ENCODE assay signal across 32 cellular contexts in genomic region chr1:27548858-27549719, GRCh38. TPM values are rescaled to one million over a fixed set of nuclear protein-coding genes. Genes with fewer than 3 reads are reported as not detected.
DNase-seq lines count a peak whose midpoint lies in the region; ATAC-seq and TF ChIP-seq lines count a peak whose summit lies in the region.
"Had no signal": no experiment of that assay in that cellular context is flagged by ENCODE, and none has a peak within 500 bp of the region (broad histone marks: within the 10 kb centered on the region; RNA-seq: fewer than 3 reads in every experiment).

No MANE protein-coding gene starts in this region.

- POLR2A ChIA-PET in RWPE1 (lab: Yijun Ruan, JAX; ENCODE audit: low non-redundant PET): interaction anchor here (0.6 kb wide), 1 partner anchor 79 kb away, joined by 3 read pairs; no protein-coding TSS in a partner anchor

- TF ChIP-seq POLR2A in breast epithelium (IDR thresholded peaks at IDR 0.05) (no peak), gastrocnemius medialis (IDR thresholded peaks at IDR 0.05) (no peak)

- H3K4me2 ChIP-seq in mammary epithelial cell (ENCODE audit: insufficient read depth, low read depth, low read length): no peak overlapping the region
- H3K4me2 ChIP-seq: PC-9 had no signal

- H3K27ac ChIP-seq in breast epithelium (peak overlapping the region; percentile 69 to 90), mammary epithelial cell (ENCODE audit: insufficient read depth, low read depth, low read length) (no peak overlapping the region), RWPE1 (peak overlapping the region; percentile 99), gastrocnemius medialis (peak overlapping the region; percentile 23 to 100 (median 92))
- H3K27ac ChIP-seq: 22Rv1, foreskin keratinocyte, PC-9, VCaP had no signal

- TF ChIP-seq CTCF in breast epithelium (IDR thresholded peaks at IDR 0.05): no peak
- no peak for TF ChIP-seq CTCF in mammary epithelial cell (conservative IDR thresholded peaks at IDR 0.05 in 1 of 2, IDR thresholded peaks at IDR 0.05 in 1 of 2; ENCODE audit: extremely low read depth in 1 of 2, insufficient read depth in 1 of 2, low read depth in 1 of 2, low read length in 2 of 2)
- no peak for TF ChIP-seq CTCF in RWPE1 (conservative IDR thresholded peaks at IDR 0.05; ENCODE audit: low read depth)
- no peak for TF ChIP-seq CTCF in gastrocnemius medialis (IDR thresholded peaks at IDR 0.05 in 4 of 5, conservative IDR thresholded peaks at IDR 0.05 in 1 of 5)

- DNase-seq in breast epithelium (ENCODE audit: low spot score in 2 of 2) (no peak), mammary epithelial cell (no peak), RWPE1 (ENCODE audit: low spot score) (no peak), left lobe of liver (ENCODE audit: low spot score) (peak; percentile 67), gastrocnemius medialis (no peak), NCI-H446 (lab: John Stamatoyannopoulos, UW) (no peak)
- no peak for DNase-seq in stimulated activated CD8-positive, alpha-beta memory T cell treated with anti-CD3 and anti-CD28 coated beads, Interleukin-4, amount 100 ng/mL, for 48 hours
- no peak for DNase-seq in stimulated activated CD4-positive, alpha-beta T cell treated with anti-CD3 and anti-CD28 coated beads, Interleukin-15, amount 100 ng/mL, for 24 hours
- DNase-seq: activated CD4-positive, alpha-beta T cell treated with anti-CD3 and anti-CD28 coated beads for 48 hours; activated CD8-positive, alpha-beta memory T cell treated with anti-CD3 and anti-CD28 coated beads for 24 hours; activated effector memory CD4-positive, alpha-beta T cell treated with Interleukin-2 at 50 U/mL for 16 hours; activated naive CD8-positive, alpha-beta T cell treated with anti-CD3 and anti-CD28 coated beads for 36 hours; central memory CD4-positive, alpha-beta T cell; cortex of kidney; DND-41; esophagus squamous epithelium; foreskin keratinocyte; IMR-90; mesenchymal stem cell; NCI-H1436 treated with DMSO at 0.1 percent for 48 hours; NCI-H2081 treated with DMSO at 0.1 percent for 48 hours; NCI-H2227 treated with DMSO at 0.1 percent for 48 hours; NCI-H69; PC-9; SIG-M5; stimulated activated CD4-positive, alpha-beta T cell treated with anti-CD3 and anti-CD28 coated beads, Interleukin-12 subunit alpha, Interleukin-12 subunit beta, amount 100 ng/mL, for 4 hours; stimulated activated CD4-positive, alpha-beta T cell treated with anti-CD3 and anti-CD28 coated beads, Interleukin-4, amount 100 ng/mL, for 1 hour; SW 1271; T-helper 9 cell had no signal

- intact Hi-C loops in breast epithelium (cut with DNase I; ENCODE audit: low total_unique reads): no loop called here
- intact Hi-C loops in mammary epithelial cell (cut with micrococcal nuclease): no loop called here
- intact Hi-C loops in gastrocnemius medialis (cut with DNase I; ENCODE audit: low total_unique reads): no loop called here

- dilution Hi-C loops in mammary epithelial cell (cut with HindIII; ENCODE audit: low sequenced_read_pairs): loop anchor here (5.0 kb wide), 2 partner anchors 38 to 62 kb away; no protein-coding TSS in a partner anchor

- H3K27me3 ChIP-seq in breast epithelium (no peaks in the 10 kb centered on the region), mammary epithelial cell (ENCODE audit: insufficient read depth, low read length) (no peaks in the 10 kb centered on the region), gastrocnemius medialis (no peaks in the 10 kb centered on the region)
- H3K27me3 ChIP-seq: esophagus squamous epithelium, foreskin keratinocyte had no signal

- no peaks in the 10 kb centered on the region for H4K20me1 ChIP-seq in mammary epithelial cell (ENCODE audit: insufficient read depth, low read length)

- peaks cover 8% of the 10 kb centered on the region for H3K36me3 ChIP-seq in breast epithelium
- peaks cover 14% of the 10 kb centered on the region for H3K36me3 ChIP-seq in mammary epithelial cell (ENCODE audit: insufficient read depth, low read length)
- H3K36me3 ChIP-seq in gastrocnemius medialis: peaks cover 0 to 51% of the 10 kb centered on the region in 2 donors

- H3K9ac ChIP-seq in mammary epithelial cell (ENCODE audit: insufficient read depth, low read length): no peak overlapping the region

- H2AFZ ChIP-seq in mammary epithelial cell (ENCODE audit: low read depth, low read length): no peak overlapping the region
- H2AFZ ChIP-seq: PC-9 had no signal

- H3K4me1 ChIP-seq in breast epithelium (peaks cover 8 to 18% of the 10 kb centered on the region in 2 donors), mammary epithelial cell (ENCODE audit: insufficient read depth, low read length) (peaks cover 21% of the 10 kb centered on the region), gastrocnemius medialis (peaks cover 25 to 30% of the 10 kb centered on the region in 2 donors)
- H3K4me1 ChIP-seq: foreskin keratinocyte had no signal

- in situ Hi-C loops in mammary epithelial cell (cut with MboI; ENCODE audit: low sequenced_read_pairs in 2 of 2) (no loop called here), gastrocnemius medialis (cut with MboI; ENCODE audit: low sequenced_read_pairs in 4 of 4) (no loop called here)

- peaks cover 54% of the 10 kb centered on the region for H3K79me2 ChIP-seq in mammary epithelial cell (ENCODE audit: insufficient read depth, low read length)

- ATAC-seq in left lobe of liver: peak; percentile 78
- ATAC-seq in gastrocnemius medialis: no peak
- ATAC-seq: foreskin keratinocyte, sciatic nerve had no signal

- WGBS in mammary epithelial cell (ENCODE audit: low coverage, missing lambda C conversion rate): 77% methylated on average over 19 of the region's 45 CpGs

- CTCF ChIA-PET in mammary epithelial cell (lab: Charles Lee; ENCODE audit: low non-redundant PET) (no interaction called here), RWPE1 (lab: Yijun Ruan, JAX) (interaction anchor here (1.0 to 1.5 kb wide), 2 partner anchors 7 to 56 kb away, joined by 3 to 7 read pairs; no protein-coding TSS in a partner anchor)

- no TSS peak for BruUV-seq in mammary epithelial cell (replicated peaks; lab: Mats Ljungman, UMichigan)

- H3K4me3 ChIP-seq in breast epithelium (peak overlapping the region in 1 of 3 donors; percentile 15), mammary epithelial cell (replicated peaks in 1 of 3; ENCODE audit: insufficient read depth in 1 of 3, low read depth in 2 of 3, low read length in 3 of 3) (no peak overlapping the region), gastrocnemius medialis (no peak overlapping the region)
- H3K4me3 ChIP-seq: esophagus squamous epithelium, PC-9 had no signal

- H3K9me3 ChIP-seq in breast epithelium (no peaks in the 10 kb centered on the region), mammary epithelial cell (replicated peaks; ENCODE audit: insufficient read depth, low read length) (no peaks in the 10 kb centered on the region), gastrocnemius medialis (no peaks in the 10 kb centered on the region)
- H3K9me3 ChIP-seq: esophagus squamous epithelium had no signal

RNA-seq across cellular contexts. Expression of gene AHDC1, which starts 54.9 kb away (rescaled TPM):
- total RNA-seq in breast epithelium (10 to 100 TPM; 10.7 to 17.1 (median 15.4) TPM), mammary epithelial cell (10 to 100 TPM; 35.3 to 51.8 TPM), left lobe of liver (20.0 TPM), gastrocnemius medialis (10 to 100 TPM; 22.2 to 57.9 (median 35.2) TPM)
- 8.0 TPM for polyA plus RNA-seq in mammary epithelial cell
- polyA minus RNA-seq in mammary epithelial cell: 21.4 TPM

RNA-seq across cellular contexts. Expression of gene WASF2, which starts 59.1 kb away (rescaled TPM):
- total RNA-seq in breast epithelium: 10 to 100 TPM; 41.6 to 93.5 (median 43.2) TPM
- total RNA-seq in mammary epithelial cell: 100 to 1,000 TPM in 1 of 2 donors, 10 to 100 TPM in 1; 32.2 to 138 TPM
- 58.1 TPM for polyA plus RNA-seq in mammary epithelial cell
- 246 TPM for polyA minus RNA-seq in mammary epithelial cell
- 27.9 TPM for total RNA-seq in left lobe of liver
- 10 to 100 TPM; 10.6 to 16.7 (median 13.3) TPM for total RNA-seq in gastrocnemius medialis
